ENCODE assay signal across 14 cellular contexts in the genomic region with DNA sequence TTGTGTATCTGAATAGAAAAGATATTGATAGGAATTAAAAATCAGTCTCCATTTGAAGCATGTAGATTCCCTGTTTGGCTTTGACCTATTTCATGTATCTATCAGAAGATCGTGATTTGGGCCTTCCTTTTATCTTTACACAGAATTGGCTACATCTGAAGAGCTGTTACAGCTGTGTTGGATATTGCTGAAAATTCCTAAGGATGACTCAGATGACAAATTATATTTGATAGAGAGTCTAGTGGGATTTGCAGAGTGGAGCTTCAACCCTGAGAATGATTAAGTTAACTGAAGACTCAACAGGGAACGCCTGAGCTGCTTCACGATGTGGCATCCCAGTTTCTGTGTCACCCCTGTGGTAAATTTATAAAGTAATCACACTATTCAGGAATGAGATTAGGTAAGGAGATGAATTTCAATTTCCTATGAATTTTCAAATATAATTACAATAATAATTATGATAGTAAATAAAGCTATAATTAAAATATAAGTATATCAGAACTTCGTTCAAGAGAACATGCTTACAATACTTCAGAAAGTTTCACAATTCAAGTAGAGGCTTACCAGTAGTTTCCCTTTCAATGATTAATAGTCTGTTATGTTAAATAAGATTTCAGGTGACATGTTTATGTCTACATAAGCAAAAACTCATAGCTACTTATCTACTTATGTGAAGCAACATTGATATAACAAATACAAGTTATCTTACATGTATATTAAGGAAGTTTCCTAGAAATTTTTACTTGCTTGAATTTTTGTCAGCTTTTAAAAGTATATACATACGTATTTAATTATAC. TPM values are rescaled to one million over a fixed set of nuclear protein-coding genes. Genes with fewer than 3 reads are reported as not detected.
DNase-seq lines count a peak whose midpoint lies in the region; ATAC-seq, FAIRE-seq and TF ChIP-seq lines count a peak whose summit lies in the region.
"Had no signal": no experiment of that assay in that cellular context is flagged by ENCODE, and none has a peak within 500 bp of the region (broad histone marks: within the 10 kb centered on the region; RNA-seq: fewer than 3 reads in every experiment).

No MANE protein-coding gene starts in this region.

- 85 to 86% methylated on average over 5 of the region's 5 CpGs for WGBS in pancreas, 2 donors

- peak; percentile 87 for FAIRE-seq in pancreas (lab: Jason Lieb, UNC)

- peak in 1 of 4 donors; percentile 22 for ATAC-seq in pancreas
- ATAC-seq in T-helper 17 cell: no peak
- ATAC-seq: upper lobe of right lung had no signal

- no peak overlapping the region for H3K9ac ChIP-seq in OCI-LY3 (ENCODE audit: low read length)

- no peak overlapping the region for H3K4me2 ChIP-seq in OCI-LY3 (ENCODE audit: low read length)

- no peaks in the 10 kb centered on the region for H3K9me3 ChIP-seq in OCI-LY3 (ENCODE audit: insufficient read depth, low read length)
- no peaks in the 10 kb centered on the region for H3K9me3 ChIP-seq in pancreas
- H3K9me3 ChIP-seq in T-helper 17 cell (ENCODE audit: control insufficient read depth, low read length, poor library complexity, severe bottlenecking): no peaks in the 10 kb centered on the region
- H3K9me3 ChIP-seq: upper lobe of right lung had no signal

- H3K27me3 Mint-ChIP-seq in T-helper 17 cell: peaks cover 9% of the 10 kb centered on the region

- H3K4me1 Mint-ChIP-seq in T-helper 17 cell: no peaks in the 10 kb centered on the region
- H3K4me1 Mint-ChIP-seq: CD4-positive, alpha-beta memory T cell had no signal

- H3K27ac ChIP-seq in OCI-LY3 (ENCODE audit: low read length) (no peak overlapping the region), pancreas (no peak overlapping the region)
- H3K27ac ChIP-seq: upper lobe of right lung had no signal

- intact Hi-C loops in pancreas (cut with DNase I): no loop called here

- no peaks in the 10 kb centered on the region for H3K36me3 Mint-ChIP-seq in T-helper 17 cell (ENCODE audit: low read depth)
- H3K36me3 Mint-ChIP-seq: CD4-positive, alpha-beta memory T cell had no signal

- H3K36me3 ChIP-seq in OCI-LY3 (replicated peaks; ENCODE audit: low read depth, low read length): no peaks in the 10 kb centered on the region
- no peaks in the 10 kb centered on the region for H3K36me3 ChIP-seq in pancreas
- H3K36me3 ChIP-seq: upper lobe of right lung had no signal

- no peaks in the 10 kb centered on the region for H3K79me2 ChIP-seq in OCI-LY3 (ENCODE audit: low read length)

- H3K4me3 ChIP-seq in OCI-LY3 (ENCODE audit: low read length) (no peak overlapping the region), fibroblast of pulmonary artery (replicated peaks; ENCODE audit: low read depth, low read length) (no peak overlapping the region), pancreas (no peak overlapping the region)
- H3K4me3 ChIP-seq: upper lobe of right lung had no signal

- H3K27me3 ChIP-seq in OCI-LY3 (ENCODE audit: low read depth, low read length): no peaks in the 10 kb centered on the region
- H3K27me3 ChIP-seq in pancreas: no peaks in the 10 kb centered on the region
- H3K27me3 ChIP-seq: upper lobe of right lung had no signal

- TF ChIP-seq CTCF in OCI-LY3 (IDR thresholded peaks at IDR 0.05; ENCODE audit: low read depth, low read length): no peak
- no peak for TF ChIP-seq CTCF in fibroblast of pulmonary artery (IDR thresholded peaks at IDR 0.05; ENCODE audit: low read length, missing control alignments)
- TF ChIP-seq CTCF in pancreas (IDR thresholded peaks at IDR 0.05): no peak

- H3K4me1 ChIP-seq in OCI-LY3 (ENCODE audit: low read length) (no peaks in the 10 kb centered on the region), pancreas (peaks cover 0 to 11% (median 5%) of the 10 kb centered on the region in 3 donors)
- H3K4me1 ChIP-seq: upper lobe of right lung had no signal

- peak; percentile 14 for DNase-seq in Daoy (ENCODE audit: low read depth)
- DNase-seq in fibroblast of pulmonary artery (ENCODE audit: low read depth): peak; percentile 63
- no peak for DNase-seq in pancreas
- no peak for DNase-seq in midbrain (lab: John Stamatoyannopoulos, UW)
- DNase-seq in effector CD8-positive, alpha-beta T cell (lab: John Stamatoyannopoulos, UW): no peak
- no peak for DNase-seq in T-helper 17 cell
- DNase-seq in Ammon's horn (ENCODE audit: low spot score): no peak
- DNase-seq: activated CD4-positive, CD25-positive, alpha-beta regulatory T cell; caudate nucleus; CD4-positive, alpha-beta memory T cell; SHP77; upper lobe of right lung had no signal

- H3K27ac Mint-ChIP-seq in T-helper 17 cell: no peak overlapping the region
- H3K27ac Mint-ChIP-seq: activated T-helper 1 cell treated with anti-CD3 and anti-CD28 coated beads, Interleukin-12 subunit alpha, Interleukin-12 subunit beta, Interleukin-2, Interleukin-4 antibody, amounts not matched to agents 30 ng/mL and 10 ng/mL and 1 ng/mL, durations not matched to agents 14 hours and 24 hours and 36 hours; CD4-positive, alpha-beta memory T cell had no signal

- H2AFZ ChIP-seq in OCI-LY3 (ENCODE audit: low read depth, low read length): peak overlapping the region; percentile 57

- H4K20me1 ChIP-seq in OCI-LY3 (ENCODE audit: insufficient read depth, low read length): no peaks in the 10 kb centered on the region

- no peak overlapping the region for H3K4me3 Mint-ChIP-seq in T-helper 17 cell
- H3K4me3 Mint-ChIP-seq: activated T-helper 1 cell treated with anti-CD3 and anti-CD28 coated beads, Interleukin-12 subunit alpha, Interleukin-12 subunit beta, Interleukin-2, Interleukin-4 antibody, amounts not matched to agents 30 ng/mL and 10 ng/mL and 1 ng/mL, durations not matched to agents 14 hours and 24 hours and 36 hours; CD4-positive, alpha-beta memory T cell had no signal

RNA-seq across cellular contexts. Expression of a gene that starts 4.7 kb away (rescaled TPM):
- total RNA-seq in Daoy (2014; rRNA removed; shearing (Covaris generic)): 9.3 and 12.6 TPM in 2 replicates
- total RNA-seq in pancreas (100 to 1,000 TPM in 2 of 6 donors, 10 to 100 TPM in 4; 10.6 to 746 (median 37.7) TPM), T-helper 17 cell (under 1 TPM in 1 of 2 donors, not detected in 1; 0.12 TPM)
- polyA plus RNA-seq in pancreas: 10 to 100 TPM; 10.8 to 16.7 TPM
- total RNA-seq: CD4-positive, alpha-beta memory T cell had no signal
- polyA plus RNA-seq: CD4-positive, alpha-beta memory T cell had no signal

Comparison
In these comparisons a context has a peak if more than half of its experiments do, and no peak if none do; other contexts are left out.
1. DNase-seq: peak in Daoy (single experiment) and fibroblast of pulmonary artery (single experiment); none in pancreas (0 of 6), midbrain (single experiment), effector CD8-positive, alpha-beta T cell (single experiment), T-helper 17 cell (0 of 3) and Ammon's horn (single experiment).